In the genomic region with DNA sequence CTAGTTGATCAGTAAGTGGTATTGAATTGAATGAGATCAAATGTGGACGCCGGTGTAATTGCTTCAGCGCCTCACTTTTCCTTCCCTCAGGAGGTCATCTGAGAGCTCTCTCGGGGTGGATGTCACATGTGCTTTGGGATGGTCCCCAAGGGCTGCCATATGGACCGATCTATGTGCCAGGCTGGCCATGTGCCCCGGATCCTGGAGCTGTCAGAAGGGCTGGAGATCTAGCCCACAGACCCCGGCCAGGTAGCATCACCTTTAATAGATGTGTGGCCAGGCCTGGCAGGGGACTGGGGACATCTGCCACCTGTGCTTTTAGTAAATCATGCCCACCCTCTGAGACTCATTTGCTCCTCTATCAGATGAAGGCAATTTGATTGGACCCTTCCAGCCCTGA, we compare ENCODE assay signal across 11 cellular contexts.
DNase-seq lines count a peak whose midpoint lies in the region; TF ChIP-seq lines count a peak whose summit lies in the region.
"Had no signal": no experiment of that assay in that cellular context is flagged by ENCODE, and none has a peak within 500 bp of the region (broad histone marks: within the 10 kb centered on the region; RNA-seq: fewer than 3 reads in every experiment).

No MANE protein-coding gene starts in this region.

- no peaks in the 10 kb centered on the region for H3K27me3 ChIP-seq in Peyer's patch

- no peak for TF ChIP-seq POLR2A in Peyer's patch (IDR thresholded peaks at IDR 0.05)
- TF ChIP-seq POLR2A in erythroblast (IDR thresholded peaks at IDR 0.05; ENCODE audit: low read length) = no peak

- H3K9me3 ChIP-seq in Peyer's patch = no peaks in the 10 kb centered on the region
- H3K9me3 ChIP-seq: HAP-1 had no signal

- peak; percentile 39 for DNase-seq in DMS 273 (lab: John Stamatoyannopoulos, UW; ENCODE audit: unreplicated experiment)
- no peak for DNase-seq in DMS 273 treated with DMSO at 0.1 percent for 48 hours (lab: John Stamatoyannopoulos, UW)
- peak; percentile 47 for DNase-seq in NCI-H2171 treated with DMSO at 0.1 percent for 48 hours (lab: John Stamatoyannopoulos, UW)
- DNase-seq in cerebellum (ENCODE audit: low spot score) = peak; percentile 70
- no peak for DNase-seq in Peyer's patch
- DNase-seq in erythroblast (lab: John Stamatoyannopoulos, UW) = no peak
- DNase-seq in COR-L47 (lab: John Stamatoyannopoulos, UW) = no peak
- DNase-seq: CD8-positive, alpha-beta memory T cell; DMS79 had no signal

- no peaks in the 10 kb centered on the region for H3K4me1 ChIP-seq in Peyer's patch

- no peak for TF ChIP-seq CTCF in Peyer's patch (IDR thresholded peaks at IDR 0.05)

- H3K36me3 ChIP-seq in Peyer's patch = no peaks in the 10 kb centered on the region
- H3K36me3 ChIP-seq: HAP-1 had no signal

- H3K27ac ChIP-seq in Peyer's patch = no peak overlapping the region
- H3K27ac ChIP-seq: 22Rv1 had no signal

- no peak overlapping the region for H3K4me3 ChIP-seq in Peyer's patch
- H3K4me3 ChIP-seq: HAP-1 had no signal

Comparison
In these comparisons a context has a peak if more than half of its experiments do, and no peak if none do; other contexts are left out.
1. DNase-seq: peak in DMS 273 (single experiment), NCI-H2171 treated with DMSO at 0.1 percent for 48 hours (single experiment) and cerebellum (single experiment); none in DMS 273 treated with DMSO at 0.1 percent for 48 hours (single experiment), Peyer's patch (0 of 3), erythroblast (0 of 2) and COR-L47 (single experiment).